18 cellular contexts compared by ENCODE assay signal in genomic region chr18:55199291-55199963, GRCh38.
DNase-seq lines count a peak whose midpoint lies in the region; ATAC-seq and TF ChIP-seq lines count a peak whose summit lies in the region.
"Had no signal": no experiment of that assay in that cellular context is flagged by ENCODE, and none has a peak within 500 bp of the region (broad histone marks: within the 10 kb centered on the region; RNA-seq: fewer than 3 reads in every experiment).

No MANE protein-coding gene starts in this region.

- ATAC-seq in HG03280 (IDR thresholded peaks at IDR 0.05; ENCODE audit: unreplicated experiment) = no peak
- ATAC-seq: CD8-positive, alpha-beta T cell; SK-N-SH treated with all-trans-retinoic acid at 6 μM for 48 hours had no signal

- no peaks in the 10 kb centered on the region for H3K79me2 ChIP-seq in osteoblast (ENCODE audit: insufficient read depth, low read length)

- H3K36me3 ChIP-seq in esophagus muscularis mucosa (no peaks in the 10 kb centered on the region), osteoblast (ENCODE audit: insufficient read depth, low read length) (no peaks in the 10 kb centered on the region), esophagus squamous epithelium (no peaks in the 10 kb centered on the region)

- 68% methylated on average over 7 of the region's 7 CpGs for WGBS in esophagus muscularis mucosa
- WGBS in esophagus squamous epithelium, 2 donors = 63 to 73% methylated on average over 7 of the region's 7 CpGs

- no peaks in the 10 kb centered on the region for H3K4me1 ChIP-seq in esophagus muscularis mucosa
- no peaks in the 10 kb centered on the region for H3K4me1 ChIP-seq in osteoblast (ENCODE audit: insufficient read depth, low read length)
- H3K4me1 ChIP-seq in esophagus squamous epithelium = no peaks in the 10 kb centered on the region

- no peak for TF ChIP-seq EP300 in esophagus muscularis mucosa (IDR thresholded peaks at IDR 0.05)

- TF ChIP-seq POLR2A in esophagus muscularis mucosa (IDR thresholded peaks at IDR 0.05; ENCODE audit: low read depth) (no peak), esophagus squamous epithelium (IDR thresholded peaks at IDR 0.05) (no peak)

- TF ChIP-seq CTCF in esophagus muscularis mucosa (IDR thresholded peaks at IDR 0.05) (no peak), osteoblast (IDR thresholded peaks at IDR 0.05; ENCODE audit: extremely low read depth, low read depth, low read length) (no peak), esophagus squamous epithelium (IDR thresholded peaks at IDR 0.05) (no peak)

- no peak overlapping the region for H3K4me2 ChIP-seq in osteoblast (ENCODE audit: insufficient read depth, low read length)

- H3K27me3 ChIP-seq in esophagus muscularis mucosa = no peaks in the 10 kb centered on the region
- peaks cover 4% of the 10 kb centered on the region for H3K27me3 ChIP-seq in osteoblast (ENCODE audit: insufficient read depth, low read length)
- no peaks in the 10 kb centered on the region for H3K27me3 ChIP-seq in esophagus squamous epithelium

- DNase-seq in ELF-1 (ENCODE audit: low read depth, low spot score) = peak; percentile 14
- peak; percentile 82 for DNase-seq in NCI-H82 treated with DMSO at 0.1 percent for 48 hours (lab: John Stamatoyannopoulos, UW; ENCODE audit: unreplicated experiment)
- peak; percentile 39 for DNase-seq in esophagus muscularis mucosa (ENCODE audit: extremely low spot score)
- no peak for DNase-seq in osteoblast (ENCODE audit: insufficient read length, low spot score, missing footprints)
- no peak for DNase-seq in esophagus squamous epithelium (lab: John Stamatoyannopoulos, UW)
- no peak for DNase-seq in RPMI8226
- DNase-seq: C1 segment of cervical spinal cord; Calu3; CD8-positive, alpha-beta T cell; GF-D8; KG1; NCI-H1092 treated with DMSO at 0.1 percent for 48 hours; NCI-H1436 treated with DMSO at 0.1 percent for 48 hours; NCI-H2029; NCI-H345; NCI-H526 treated with DMSO at 0.1 percent for 48 hours had no signal

- H4K20me1 ChIP-seq in osteoblast (ENCODE audit: insufficient read depth, low read length) = no peaks in the 10 kb centered on the region

- peaks cover 0 to 6% (median 0%) of the 10 kb centered on the region in 4 donors for H3K9me3 ChIP-seq in esophagus muscularis mucosa
- H3K9me3 ChIP-seq in osteoblast (ENCODE audit: low read depth, low read length) = no peaks in the 10 kb centered on the region
- no peaks in the 10 kb centered on the region for H3K9me3 ChIP-seq in esophagus squamous epithelium

- no peak overlapping the region for H3K4me3 ChIP-seq in esophagus muscularis mucosa
- no peak overlapping the region for H3K4me3 ChIP-seq in osteoblast (ENCODE audit: insufficient read depth, low read length)
- no peak overlapping the region for H3K4me3 ChIP-seq in esophagus squamous epithelium

- H3K27ac ChIP-seq in esophagus muscularis mucosa (replicated peaks in 1 of 4) (no peak overlapping the region), osteoblast (ENCODE audit: low read depth, low read length) (no peak overlapping the region), esophagus squamous epithelium (no peak overlapping the region)

- H2AFZ ChIP-seq in osteoblast (ENCODE audit: low read length) = peak overlapping the region; percentile 3

- intact Hi-C loops in esophagus muscularis mucosa (cut with DNase I) (no loop called here), esophagus squamous epithelium (cut with DNase I) (no loop called here)

Comparison
In these comparisons a context has a peak if more than half of its experiments do, and no peak if none do; other contexts are left out.
1. DNase-seq: peak in ELF-1 (single experiment), NCI-H82 treated with DMSO at 0.1 percent for 48 hours (single experiment) and esophagus muscularis mucosa (single experiment); none in osteoblast (single experiment), esophagus squamous epithelium (single experiment) and RPMI8226 (single experiment).